In the genomic region with DNA sequence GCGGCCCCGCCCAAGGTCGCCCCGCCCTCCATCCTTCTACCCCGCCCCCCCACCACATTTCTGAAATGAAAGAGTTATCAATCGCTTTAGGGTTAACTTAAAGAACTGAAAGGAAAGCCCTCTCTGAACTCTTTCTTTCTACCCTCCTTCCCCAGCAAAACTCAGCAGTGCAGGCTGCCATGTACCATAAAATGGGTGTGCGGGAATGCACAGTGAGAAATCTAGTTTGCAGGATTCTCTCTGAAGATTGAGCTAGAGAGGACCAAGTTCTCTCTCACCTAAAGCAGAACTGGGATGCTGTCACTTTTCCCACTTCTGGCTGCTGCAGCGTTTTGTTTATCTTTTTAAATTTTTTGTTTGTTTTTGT, we compare ENCODE assay signal across 8 cellular contexts.
DNase-seq lines count a peak whose midpoint lies in the region; ATAC-seq, FAIRE-seq and TF ChIP-seq lines count a peak whose summit lies in the region.

No MANE protein-coding gene starts in this region.

- H3K27ac Mint-ChIP-seq in neural crest cell (ENCODE audit: unreplicated experiment) = no peak overlapping the region

- no peak overlapping the region for H4K8ac ChIP-seq in H1 (ENCODE audit: extremely low read depth, insufficient read depth, low read length)

- H3K4me3 ChIP-seq in BLaER1 treated with 17β-estradiol and CSF1 and Interleukin-3, amounts not matched to agents 10 nM and 100 nM = peak overlapping the region; percentile 59 to 75 (median 65)
- H3K4me3 ChIP-seq in Loucy (ENCODE audit: low read length, poor library complexity, severe bottlenecking) (peak overlapping the region; percentile 74), H1 (ENCODE audit: extremely low read depth in 1 of 4, insufficient read depth in 2 of 4, low read depth in 3 of 4, low read length in 4 of 4) (peak overlapping the region; percentile 49 to 77 (median 70))

- no peak overlapping the region for H2BK120ac ChIP-seq in H1 (replicated peaks; ENCODE audit: low read depth, low read length)

- H3K36me3 ChIP-seq in BLaER1 treated with 17β-estradiol and CSF1 and Interleukin-3, amounts not matched to agents 10 nM and 100 nM = no peaks in the 10 kb centered on the region
- H3K36me3 ChIP-seq in Loucy (ENCODE audit: insufficient read depth, low read length) (no peaks in the 10 kb centered on the region), H1 (ENCODE audit: control insufficient read depth in 2 of 4, insufficient read depth in 4 of 4, low read length in 3 of 4) (no peaks in the 10 kb centered on the region)

- H3K4me1 Mint-ChIP-seq in neural crest cell = peaks cover 8% of the 10 kb centered on the region

- peak overlapping the region; percentile 77 to 100 (median 96) for H3K4me2 ChIP-seq in BLaER1 treated with 17β-estradiol and CSF1 and Interleukin-3, amounts not matched to agents 10 nM and 100 nM
- H3K4me2 ChIP-seq in Loucy (ENCODE audit: low read depth, low read length, poor library complexity, severe bottlenecking) = peak overlapping the region; percentile 89
- peak overlapping the region; percentile 79 to 93 for H3K4me2 ChIP-seq in H1 (ENCODE audit: insufficient read depth in 1 of 2, low read depth in 2 of 2, low read length in 2 of 2)

- H3K27me3 Mint-ChIP-seq in neural crest cell (ENCODE audit: low read depth) = no peaks in the 10 kb centered on the region

- no peak overlapping the region for H2BK20ac ChIP-seq in H1 (ENCODE audit: low read length)

- H3K23me2 ChIP-seq in H1 (ENCODE audit: low read depth, low read length) = peaks cover 7% of the 10 kb centered on the region; the same call in 1 of the 2 replicates

- no peak overlapping the region for H3K18ac ChIP-seq in H1 (ENCODE audit: extremely low read depth, low read length)

- POLR2A ChIA-PET in H1 (lab: Charles Lee; ENCODE audit: partially characterized antibody) = interaction anchor here (1.0 kb wide), 1 partner anchor 16 kb away, joined by 3 read pairs; no protein-coding TSS in a partner anchor

- 30% methylated on average over 5 of the region's 8 CpGs; no CpG with 5 or more reads in 1 of the 2 experiments for WGBS in H1 (ENCODE audit: extremely low coverage in 1 of 2, insufficient coverage in 1 of 2, insufficient read length in 1 of 2, insufficient replicate concordance in 2 of 2, low coverage in 1 of 2, low lambda C conversion rate in 2 of 2, missing lambda C conversion rate in 1 of 2), 2 experiments

- H3K27ac ChIP-seq in BLaER1 treated with 17β-estradiol and CSF1 and Interleukin-3, amounts not matched to agents 10 nM and 100 nM = no peak overlapping the region
- no peak overlapping the region for H3K27ac ChIP-seq in H1 (ENCODE audit: low read depth, low read length)

- peaks cover 0 to 13% (median 6%) of the 10 kb centered on the region in 10 experiments; a peak in 12 of 20 replicates for H3K4me1 ChIP-seq in BLaER1 treated with 17β-estradiol and CSF1 and Interleukin-3, amounts not matched to agents 10 nM and 100 nM
- peaks cover 9% of the 10 kb centered on the region for H3K4me1 ChIP-seq in Loucy (ENCODE audit: insufficient read depth, low read length, poor library complexity, severe bottlenecking)
- H3K4me1 ChIP-seq in H1 (replicated peaks in 1 of 4; ENCODE audit: control insufficient read depth in 3 of 4, insufficient read depth in 4 of 4, low read length in 3 of 4) = no peaks in the 10 kb centered on the region

- peak overlapping the region; percentile 58 to 74 (median 69); a peak in 16 of 22 replicates for H3K9ac ChIP-seq in BLaER1 treated with 17β-estradiol and CSF1 and Interleukin-3, amounts not matched to agents 10 nM and 100 nM
- H3K9ac ChIP-seq in Loucy (ENCODE audit: low read depth, low read length, poor library complexity, severe bottlenecking) = peak overlapping the region; percentile 37
- H3K9ac ChIP-seq in H1 (replicated peaks in 1 of 4; ENCODE audit: extremely low read depth in 1 of 4, low read depth in 3 of 4, low read length in 3 of 4) = no peak overlapping the region

- H2AFZ ChIP-seq in Loucy (ENCODE audit: low read length) (peak overlapping the region; percentile 94), H1 (ENCODE audit: low read length) (0 out of 2 replicates have a peak overlapping the region, but pooled peaks have one; percentile 77)

- H3K23ac ChIP-seq in H1 (ENCODE audit: insufficient read length) = no peak overlapping the region

- no peak overlapping the region for H3K4ac ChIP-seq in H1 (replicated peaks; ENCODE audit: insufficient read length, low read depth, low read length)

- TF ChIP-seq RAD21 in H1 (IDR thresholded peaks at IDR 0.05 in 1 of 2, conservative IDR thresholded peaks at IDR 0.05 in 1 of 2; ENCODE audit: low read depth in 2 of 2, low read length in 2 of 2) = no peak

- no peaks in the 10 kb centered on the region for H3K27me3 ChIP-seq in BLaER1 treated with 17β-estradiol and CSF1 and Interleukin-3, amounts not matched to agents 10 nM and 100 nM
- H3K27me3 ChIP-seq in Loucy (ENCODE audit: insufficient read depth, low read length, poor library complexity, severe bottlenecking) (no peaks in the 10 kb centered on the region), H1 (replicated peaks in 1 of 4; ENCODE audit: control insufficient read depth in 3 of 4, extremely low read depth in 1 of 4, insufficient read depth in 3 of 4, low read length in 3 of 4) (no peaks in the 10 kb centered on the region)

- H2BK5ac ChIP-seq in H1 (ENCODE audit: low read depth, low read length) = no peak overlapping the region

- no peaks in the 10 kb centered on the region for H3K9me3 ChIP-seq in BLaER1 treated with 17β-estradiol and CSF1 and Interleukin-3, amounts not matched to agents 10 nM and 100 nM (replicated peaks in 1 of 11)
- H3K9me3 ChIP-seq in Loucy (ENCODE audit: insufficient read depth, low read depth, low read length) = no peaks in the 10 kb centered on the region
- H3K9me3 ChIP-seq in H1 (ENCODE audit: insufficient read depth in 2 of 2, low read depth in 1 of 2, low read length in 1 of 2) = no peaks in the 10 kb centered on the region; a peak in 1 of 4 replicates

- no peak overlapping the region for H4K5ac ChIP-seq in H1 (ENCODE audit: insufficient read length, low read depth, low read length)

- no peaks in the 10 kb centered on the region for H4K20me1 ChIP-seq in BLaER1 treated with 17β-estradiol and CSF1 and Interleukin-3, amounts not matched to agents 10 nM and 100 nM
- H4K20me1 ChIP-seq in Loucy (ENCODE audit: insufficient read depth, low read length, poor library complexity, severe bottlenecking) = no peaks in the 10 kb centered on the region
- H4K20me1 ChIP-seq in H1 (replicated peaks in 1 of 2; ENCODE audit: control insufficient read depth in 1 of 2, insufficient read depth in 2 of 2, low read length in 2 of 2) = no peaks in the 10 kb centered on the region

- H3K56ac ChIP-seq in H1 (replicated peaks; ENCODE audit: insufficient read length, low read depth, low read length) = no peak overlapping the region

- TF ChIP-seq POLR2A in H1 (IDR thresholded peaks at IDR 0.05; ENCODE audit: control extremely low read depth in 1 of 2, low read depth in 2 of 2, low read length in 2 of 2) (no peak), GM12891 (IDR thresholded peaks at IDR 0.05; ENCODE audit: low read depth, low read length) (no peak)

- no peaks in the 10 kb centered on the region for H3K9me2 ChIP-seq in Loucy (replicated peaks; ENCODE audit: low read depth, low read length)

- ATAC-seq in esophagus mucosa (no peak), HG02884 (IDR thresholded peaks at IDR 0.05; ENCODE audit: unreplicated experiment) (no peak)

- H3K14ac ChIP-seq in H1 (ENCODE audit: insufficient read length) = no peak overlapping the region

- TF ChIP-seq EP300 in H1 (IDR thresholded peaks at IDR 0.05; ENCODE audit: borderline replicate concordance in 1 of 2, low read depth in 2 of 2, low read length in 2 of 2) = no peak

- no peak overlapping the region for H2BK12ac ChIP-seq in H1 (ENCODE audit: low read depth, low read length)

- H3F3A ChIP-seq in Loucy (ENCODE audit: low read depth) = no peaks in the 10 kb centered on the region

- no peaks in the 10 kb centered on the region for H3K9me3 Mint-ChIP-seq in neural crest cell

- no peak overlapping the region for H2BK15ac ChIP-seq in H1 (ENCODE audit: low read length)

- H2AK5ac ChIP-seq in H1 (ENCODE audit: low read depth, low read length) = no peak overlapping the region

- H3K36me3 Mint-ChIP-seq in neural crest cell (ENCODE audit: low read depth) = no peaks in the 10 kb centered on the region

- no peak overlapping the region for H4K91ac ChIP-seq in H1 (replicated peaks; ENCODE audit: insufficient read length, low read length)

- DNase-seq in H1 (ENCODE audit: low read depth in 1 of 2, low spot score in 2 of 2) = no peak
- DNase-seq in neural crest cell (ENCODE audit: low read depth, low spot score) = no peak
- no peak for DNase-seq in SW480 (ENCODE audit: low spot score)
- no peak for DNase-seq in GM12891 (ENCODE audit: insufficient read length, low spot score)

- peak overlapping the region; percentile 97 for H3K4me3 Mint-ChIP-seq in neural crest cell

- CTCF ChIA-PET in H1 (lab: Charles Lee; ENCODE audit: partially characterized antibody) = interaction anchor here (0.7 to 1.6 kb wide), 13 partner anchors 11 to 227 kb away, joined by 3 to 7 read pairs (median 3); no protein-coding TSS in a partner anchor

- H3K79me1 ChIP-seq in H1 (ENCODE audit: low read depth, low read length) = no peaks in the 10 kb centered on the region

- H3K79me2 ChIP-seq in Loucy (ENCODE audit: insufficient read depth, low read length) (no peaks in the 10 kb centered on the region), H1 (ENCODE audit: control insufficient read depth in 1 of 2, insufficient read depth in 2 of 2, low read length in 2 of 2) (no peaks in the 10 kb centered on the region)

- FAIRE-seq in H1 (lab: Jason Lieb, UNC) = no peak
- FAIRE-seq in GM12891 (lab: Jason Lieb, UNC) = no peak

- TF ChIP-seq CTCF in Loucy (conservative IDR thresholded peaks at IDR 0.05; ENCODE audit: low read length) (no peak), H1 (IDR thresholded peaks at IDR 0.05; ENCODE audit: control extremely low read depth in 1 of 3, insufficient read depth in 1 of 3, low read depth in 1 of 3, low read length in 3 of 3) (no peak), neural crest cell (conservative IDR thresholded peaks at IDR 0.05) (no peak)

TF ChIP-seq in H1, 55 proteins besides CTCF, POLR2A, EP300 and RAD21 (continues in another document):
- TF ChIP-seq GABPA (IDR thresholded peaks at IDR 0.05; ENCODE audit: borderline replicate concordance, insufficient read depth, low read length) (no peak), KDM4A (IDR thresholded peaks at IDR 0.05; ENCODE audit: low read depth, low read length, severe bottlenecking) (no peak), GTF2F1 (IDR thresholded peaks at IDR 0.05; ENCODE audit: borderline replicate concordance, low read depth, low read length) (no peak), SRF (IDR thresholded peaks at IDR 0.05; ENCODE audit: low read depth, low read length) (no peak)

TF ChIP-seq in GM12891, 5 proteins besides CTCF, POLR2A, EP300 and RAD21:
- no peak for TF ChIP-seq POU2F2 (IDR thresholded peaks at IDR 0.05; ENCODE audit: low read depth, low read length)
- TF ChIP-seq POLR2AphosphoS5 (IDR thresholded peaks at IDR 0.05; ENCODE audit: low read depth, low read length) = no peak
- no peak for TF ChIP-seq TAF1 (IDR thresholded peaks at IDR 0.05; ENCODE audit: low read depth, low read length)
- no peak for TF ChIP-seq SPI1 (IDR thresholded peaks at IDR 0.05; ENCODE audit: low read depth, low read length)
- no peak for TF ChIP-seq PAX5 (IDR thresholded peaks at IDR 0.05; ENCODE audit: insufficient read depth, low read length, severe bottlenecking)

Comparison
In these comparisons a context has a peak if more than half of its experiments do, and no peak if none do; other contexts are left out.
1. H3K9ac ChIP-seq: peak in BLaER1 treated with 17β-estradiol and CSF1 and Interleukin-3, amounts not matched to agents 10 nM and 100 nM (11 of 11) and Loucy (single experiment); none in H1 (0 of 4).
2. Peak in every context shown above with its lines, with median percentiles within 50 percentile points of each other: H3K4me2 ChIP-seq and H3K4me3 ChIP-seq.